1 cellular context compared by ENCODE assay signal in the genomic region with DNA sequence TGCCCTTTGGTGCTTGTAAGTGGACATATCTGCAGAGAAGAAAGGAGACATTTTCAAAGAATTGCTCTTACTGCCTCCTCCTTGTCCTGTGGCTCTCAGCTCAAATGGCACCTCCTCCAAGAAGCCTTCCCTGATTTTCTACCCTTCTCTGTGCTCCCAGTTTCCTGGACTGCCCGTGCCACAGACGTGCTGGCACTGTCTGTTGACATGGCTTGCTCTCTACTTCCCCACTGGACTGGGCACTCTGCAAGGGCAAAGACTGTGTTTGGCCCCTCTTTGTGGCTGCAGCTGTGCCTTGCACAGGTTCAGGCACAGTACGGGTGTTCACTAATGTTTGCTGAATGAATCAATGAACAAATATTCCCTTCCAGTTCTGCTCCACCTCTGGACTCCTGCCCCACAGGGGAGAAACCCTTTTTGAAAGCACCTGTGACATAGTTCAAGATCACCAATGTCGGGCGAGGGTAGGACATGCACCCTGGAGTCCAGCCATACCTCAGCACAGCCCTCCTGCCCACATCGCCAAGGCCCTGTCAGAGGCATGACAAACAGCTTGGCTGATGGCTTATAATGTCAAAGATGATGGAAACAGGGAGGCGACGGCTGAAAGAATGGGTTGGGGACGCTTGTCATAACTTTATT.
TF ChIP-seq lines count a peak whose summit lies in the region.

No MANE protein-coding gene starts in this region.

TF ChIP-seq in HepG2, 621 proteins besides CTCF, POLR2A, EP300 and RAD21 (continued from another document and continues in another):
- TF ChIP-seq, protein P1, sequence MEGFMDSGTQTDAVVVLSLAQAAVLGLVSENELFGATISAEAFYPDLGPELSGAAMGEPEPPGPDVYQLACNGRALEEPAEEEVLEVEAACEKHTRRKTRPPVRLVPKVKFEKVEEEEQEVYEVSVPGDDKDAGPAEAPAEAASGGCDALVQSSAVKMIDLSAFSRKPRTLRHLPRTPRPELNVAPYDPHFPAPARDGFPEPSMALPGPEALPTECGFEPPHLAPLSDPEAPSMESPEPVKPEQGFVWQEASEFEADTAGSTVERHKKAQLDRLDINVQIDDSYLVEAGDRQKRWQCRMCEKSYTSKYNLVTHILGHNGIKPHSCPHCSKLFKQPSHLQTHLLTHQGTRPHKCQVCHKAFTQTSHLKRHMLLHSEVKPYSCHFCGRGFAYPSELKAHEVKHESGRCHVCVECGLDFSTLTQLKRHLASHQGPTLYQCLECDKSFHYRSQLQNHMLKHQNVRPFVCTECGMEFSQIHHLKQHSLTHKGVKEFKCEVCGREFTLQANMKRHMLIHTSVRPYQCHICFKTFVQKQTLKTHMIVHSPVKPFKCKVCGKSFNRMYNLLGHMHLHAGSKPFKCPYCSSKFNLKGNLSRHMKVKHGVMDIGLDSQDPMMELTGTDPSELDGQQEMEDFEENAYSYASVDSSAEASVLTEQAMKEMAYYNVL (CRISPR knock-in tag; IDR thresholded peaks at IDR 0.05; ENCODE audit: borderline replicate concordance), result peak; percentile 62; the same call in 1 of the 2 replicates
- TF ChIP-seq, protein P2, sequence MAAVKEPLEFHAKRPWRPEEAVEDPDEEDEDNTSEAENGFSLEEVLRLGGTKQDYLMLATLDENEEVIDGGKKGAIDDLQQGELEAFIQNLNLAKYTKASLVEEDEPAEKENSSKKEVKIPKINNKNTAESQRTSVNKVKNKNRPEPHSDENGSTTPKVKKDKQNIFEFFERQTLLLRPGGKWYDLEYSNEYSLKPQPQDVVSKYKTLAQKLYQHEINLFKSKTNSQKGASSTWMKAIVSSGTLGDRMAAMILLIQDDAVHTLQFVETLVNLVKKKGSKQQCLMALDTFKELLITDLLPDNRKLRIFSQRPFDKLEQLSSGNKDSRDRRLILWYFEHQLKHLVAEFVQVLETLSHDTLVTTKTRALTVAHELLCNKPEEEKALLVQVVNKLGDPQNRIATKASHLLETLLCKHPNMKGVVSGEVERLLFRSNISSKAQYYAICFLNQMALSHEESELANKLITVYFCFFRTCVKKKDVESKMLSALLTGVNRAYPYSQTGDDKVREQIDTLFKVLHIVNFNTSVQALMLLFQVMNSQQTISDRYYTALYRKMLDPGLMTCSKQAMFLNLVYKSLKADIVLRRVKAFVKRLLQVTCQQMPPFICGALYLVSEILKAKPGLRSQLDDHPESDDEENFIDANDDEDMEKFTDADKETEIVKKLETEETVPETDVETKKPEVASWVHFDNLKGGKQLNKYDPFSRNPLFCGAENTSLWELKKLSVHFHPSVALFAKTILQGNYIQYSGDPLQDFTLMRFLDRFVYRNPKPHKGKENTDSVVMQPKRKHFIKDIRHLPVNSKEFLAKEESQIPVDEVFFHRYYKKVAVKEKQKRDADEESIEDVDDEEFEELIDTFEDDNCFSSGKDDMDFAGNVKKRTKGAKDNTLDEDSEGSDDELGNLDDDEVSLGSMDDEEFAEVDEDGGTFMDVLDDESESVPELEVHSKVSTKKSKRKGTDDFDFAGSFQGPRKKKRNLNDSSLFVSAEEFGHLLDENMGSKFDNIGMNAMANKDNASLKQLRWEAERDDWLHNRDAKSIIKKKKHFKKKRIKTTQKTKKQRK (IDR thresholded peaks at IDR 0.05; ENCODE audit: low read length), result no peak
- TF ChIP-seq ZNF383 (CRISPR knock-in tag; IDR thresholded peaks at IDR 0.05; ENCODE audit: borderline replicate concordance) (no peak), WIZ (CRISPR knock-in tag; IDR thresholded peaks at IDR 0.05) (no peak), SMYD3 (CRISPR knock-in tag; IDR thresholded peaks at IDR 0.05) (no peak), ZKSCAN5 (CRISPR knock-in tag; IDR thresholded peaks at IDR 0.05) (no peak), NCOA5 (CRISPR knock-in tag; IDR thresholded peaks at IDR 0.05) (no peak), TMF1 (CRISPR knock-in tag; IDR thresholded peaks at IDR 0.05; ENCODE audit: low read depth) (no peak), XRCC5 (optimal IDR thresholded peaks at IDR 0.05; ENCODE audit: low read length) (peak; percentile 34), ZC3H13 (CRISPR knock-in tag; IDR thresholded peaks at IDR 0.05) (no peak), FOSL2 (CRISPR knock-in tag; IDR thresholded peaks at IDR 0.05) (peak; percentile 95), DR1 (CRISPR knock-in tag; IDR thresholded peaks at IDR 0.05) (no peak), MBNL3 (CRISPR knock-in tag; conservative IDR thresholded peaks at IDR 0.05) (no peak), ZIK1 (CRISPR knock-in tag; IDR thresholded peaks at IDR 0.05; ENCODE audit: borderline replicate concordance, low read depth) (no peak), ZNF329 (CRISPR knock-in tag; IDR thresholded peaks at IDR 0.05; ENCODE audit: low read depth) (peak; percentile 61; the same call in 1 of the 2 replicates), JDP2 (CRISPR knock-in tag; IDR thresholded peaks at IDR 0.05; ENCODE audit: borderline replicate concordance) (no peak), IRF2 (CRISPR knock-in tag; IDR thresholded peaks at IDR 0.05) (peak; percentile 43; the same call in 1 of the 2 replicates), ISX (CRISPR knock-in tag; conservative IDR thresholded peaks at IDR 0.05) (no peak), ZNF614 (CRISPR knock-in tag; IDR thresholded peaks at IDR 0.05; ENCODE audit: borderline replicate concordance) (no peak), FOXA1 (IDR thresholded peaks at IDR 0.05) (no peak), FOXA1 (CRISPR knock-in tag; IDR thresholded peaks at IDR 0.05) (peak; percentile 44; the same call in 1 of the 2 replicates), SRSF1 (optimal IDR thresholded peaks at IDR 0.05; ENCODE audit: low read depth, low read length) (no peak), JARID2 (CRISPR knock-in tag; IDR thresholded peaks at IDR 0.05; ENCODE audit: insufficient replicate concordance) (no peak), CREB1 (IDR thresholded peaks at IDR 0.05) (no peak), CREB1 (CRISPR knock-in tag; IDR thresholded peaks at IDR 0.05) (no peak), ZFY (CRISPR knock-in tag; IDR thresholded peaks at IDR 0.05) (no peak), FOXC1 (CRISPR knock-in tag; IDR thresholded peaks at IDR 0.05; ENCODE audit: borderline replicate concordance) (no peak), ERF (CRISPR knock-in tag; IDR thresholded peaks at IDR 0.05) (no peak), ZNF101 (CRISPR knock-in tag; IDR thresholded peaks at IDR 0.05; ENCODE audit: borderline replicate concordance, low read depth) (no peak), KDM5B (CRISPR knock-in tag; IDR thresholded peaks at IDR 0.05; ENCODE audit: borderline replicate concordance) (peak; percentile 60; the same call in 1 of the 2 replicates), JUND (CRISPR knock-in tag; IDR thresholded peaks at IDR 0.05) (0 out of 2 replicates have a peak, but pooled peaks have one; percentile 14), NPAS2 (CRISPR knock-in tag; IDR thresholded peaks at IDR 0.05; ENCODE audit: borderline replicate concordance) (no peak)
- TF ChIP-seq, protein P3, sequence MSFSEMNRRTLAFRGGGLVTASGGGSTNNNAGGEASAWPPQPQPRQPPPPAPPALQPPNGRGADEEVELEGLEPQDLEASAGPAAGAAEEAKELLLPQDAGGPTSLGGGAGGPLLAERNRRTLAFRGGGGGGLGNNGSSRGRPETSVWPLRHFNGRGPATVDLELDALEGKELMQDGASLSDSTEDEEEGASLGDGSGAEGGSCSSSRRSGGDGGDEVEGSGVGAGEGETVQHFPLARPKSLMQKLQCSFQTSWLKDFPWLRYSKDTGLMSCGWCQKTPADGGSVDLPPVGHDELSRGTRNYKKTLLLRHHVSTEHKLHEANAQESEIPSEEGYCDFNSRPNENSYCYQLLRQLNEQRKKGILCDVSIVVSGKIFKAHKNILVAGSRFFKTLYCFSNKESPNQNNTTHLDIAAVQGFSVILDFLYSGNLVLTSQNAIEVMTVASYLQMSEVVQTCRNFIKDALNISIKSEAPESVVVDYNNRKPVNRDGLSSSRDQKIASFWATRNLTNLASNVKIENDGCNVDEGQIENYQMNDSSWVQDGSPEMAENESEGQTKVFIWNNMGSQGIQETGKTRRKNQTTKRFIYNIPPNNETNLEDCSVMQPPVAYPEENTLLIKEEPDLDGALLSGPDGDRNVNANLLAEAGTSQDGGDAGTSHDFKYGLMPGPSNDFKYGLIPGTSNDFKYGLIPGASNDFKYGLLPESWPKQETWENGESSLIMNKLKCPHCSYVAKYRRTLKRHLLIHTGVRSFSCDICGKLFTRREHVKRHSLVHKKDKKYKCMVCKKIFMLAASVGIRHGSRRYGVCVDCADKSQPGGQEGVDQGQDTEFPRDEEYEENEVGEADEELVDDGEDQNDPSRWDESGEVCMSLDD (CRISPR knock-in tag; IDR thresholded peaks at IDR 0.05; ENCODE audit: borderline replicate concordance), result no peak
- TF ChIP-seq, protein P4, sequence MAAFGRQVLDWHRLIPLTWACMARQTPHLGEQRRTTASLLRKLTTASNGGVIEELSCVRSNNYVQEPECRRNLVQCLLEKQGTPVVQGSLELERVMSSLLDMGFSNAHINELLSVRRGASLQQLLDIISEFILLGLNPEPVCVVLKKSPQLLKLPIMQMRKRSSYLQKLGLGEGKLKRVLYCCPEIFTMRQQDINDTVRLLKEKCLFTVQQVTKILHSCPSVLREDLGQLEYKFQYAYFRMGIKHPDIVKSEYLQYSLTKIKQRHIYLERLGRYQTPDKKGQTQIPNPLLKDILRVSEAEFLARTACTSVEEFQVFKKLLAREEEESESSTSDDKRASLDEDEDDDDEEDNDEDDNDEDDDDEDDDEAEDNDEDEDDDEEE (CRISPR knock-in tag; IDR thresholded peaks at IDR 0.05), result no peak
- TF ChIP-seq, protein P5, sequence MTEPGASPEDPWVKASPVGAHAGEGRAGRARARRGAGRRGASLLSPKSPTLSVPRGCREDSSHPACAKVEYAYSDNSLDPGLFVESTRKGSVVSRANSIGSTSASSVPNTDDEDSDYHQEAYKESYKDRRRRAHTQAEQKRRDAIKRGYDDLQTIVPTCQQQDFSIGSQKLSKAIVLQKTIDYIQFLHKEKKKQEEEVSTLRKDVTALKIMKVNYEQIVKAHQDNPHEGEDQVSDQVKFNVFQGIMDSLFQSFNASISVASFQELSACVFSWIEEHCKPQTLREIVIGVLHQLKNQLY (CRISPR knock-in tag; IDR thresholded peaks at IDR 0.05), result no peak
- TF ChIP-seq, protein P6, sequence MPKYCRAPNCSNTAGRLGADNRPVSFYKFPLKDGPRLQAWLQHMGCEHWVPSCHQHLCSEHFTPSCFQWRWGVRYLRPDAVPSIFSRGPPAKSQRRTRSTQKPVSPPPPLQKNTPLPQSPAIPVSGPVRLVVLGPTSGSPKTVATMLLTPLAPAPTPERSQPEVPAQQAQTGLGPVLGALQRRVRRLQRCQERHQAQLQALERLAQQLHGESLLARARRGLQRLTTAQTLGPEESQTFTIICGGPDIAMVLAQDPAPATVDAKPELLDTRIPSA (CRISPR knock-in tag; IDR thresholded peaks at IDR 0.05; ENCODE audit: borderline replicate concordance), result no peak
- TF ChIP-seq, protein P7, sequence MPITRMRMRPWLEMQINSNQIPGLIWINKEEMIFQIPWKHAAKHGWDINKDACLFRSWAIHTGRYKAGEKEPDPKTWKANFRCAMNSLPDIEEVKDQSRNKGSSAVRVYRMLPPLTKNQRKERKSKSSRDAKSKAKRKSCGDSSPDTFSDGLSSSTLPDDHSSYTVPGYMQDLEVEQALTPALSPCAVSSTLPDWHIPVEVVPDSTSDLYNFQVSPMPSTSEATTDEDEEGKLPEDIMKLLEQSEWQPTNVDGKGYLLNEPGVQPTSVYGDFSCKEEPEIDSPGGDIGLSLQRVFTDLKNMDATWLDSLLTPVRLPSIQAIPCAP (CRISPR knock-in tag; IDR thresholded peaks at IDR 0.05; ENCODE audit: low read depth), result no peak
- TF ChIP-seq, protein P8, sequence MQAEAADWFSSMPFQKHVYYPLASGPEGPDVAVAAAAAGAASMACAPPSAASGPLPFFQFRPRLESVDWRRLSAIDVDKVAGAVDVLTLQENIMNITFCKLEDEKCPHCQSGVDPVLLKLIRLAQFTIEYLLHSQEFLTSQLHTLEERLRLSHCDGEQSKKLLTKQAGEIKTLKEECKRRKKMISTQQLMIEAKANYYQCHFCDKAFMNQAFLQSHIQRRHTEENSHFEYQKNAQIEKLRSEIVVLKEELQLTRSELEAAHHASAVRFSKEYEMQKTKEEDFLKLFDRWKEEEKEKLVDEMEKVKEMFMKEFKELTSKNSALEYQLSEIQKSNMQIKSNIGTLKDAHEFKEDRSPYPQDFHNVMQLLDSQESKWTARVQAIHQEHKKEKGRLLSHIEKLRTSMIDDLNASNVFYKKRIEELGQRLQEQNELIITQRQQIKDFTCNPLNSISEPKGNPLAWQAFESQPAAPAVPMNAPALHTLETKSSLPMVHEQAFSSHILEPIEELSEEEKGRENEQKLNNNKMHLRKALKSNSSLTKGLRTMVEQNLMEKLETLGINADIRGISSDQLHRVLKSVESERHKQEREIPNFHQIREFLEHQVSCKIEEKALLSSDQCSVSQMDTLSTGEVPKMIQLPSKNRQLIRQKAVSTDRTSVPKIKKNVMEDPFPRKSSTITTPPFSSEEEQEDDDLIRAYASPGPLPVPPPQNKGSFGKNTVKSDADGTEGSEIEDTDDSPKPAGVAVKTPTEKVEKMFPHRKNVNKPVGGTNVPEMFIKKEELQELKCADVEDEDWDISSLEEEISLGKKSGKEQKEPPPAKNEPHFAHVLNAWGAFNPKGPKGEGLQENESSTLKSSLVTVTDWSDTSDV (CRISPR knock-in tag; IDR thresholded peaks at IDR 0.05), result 0 out of 2 replicates have a peak, but pooled peaks have one; percentile 52
- TF ChIP-seq, protein P9, sequence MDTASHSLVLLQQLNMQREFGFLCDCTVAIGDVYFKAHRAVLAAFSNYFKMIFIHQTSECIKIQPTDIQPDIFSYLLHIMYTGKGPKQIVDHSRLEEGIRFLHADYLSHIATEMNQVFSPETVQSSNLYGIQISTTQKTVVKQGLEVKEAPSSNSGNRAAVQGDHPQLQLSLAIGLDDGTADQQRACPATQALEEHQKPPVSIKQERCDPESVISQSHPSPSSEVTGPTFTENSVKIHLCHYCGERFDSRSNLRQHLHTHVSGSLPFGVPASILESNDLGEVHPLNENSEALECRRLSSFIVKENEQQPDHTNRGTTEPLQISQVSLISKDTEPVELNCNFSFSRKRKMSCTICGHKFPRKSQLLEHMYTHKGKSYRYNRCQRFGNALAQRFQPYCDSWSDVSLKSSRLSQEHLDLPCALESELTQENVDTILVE (CRISPR knock-in tag; IDR thresholded peaks at IDR 0.05), result no peak
- TF ChIP-seq, protein P10, sequence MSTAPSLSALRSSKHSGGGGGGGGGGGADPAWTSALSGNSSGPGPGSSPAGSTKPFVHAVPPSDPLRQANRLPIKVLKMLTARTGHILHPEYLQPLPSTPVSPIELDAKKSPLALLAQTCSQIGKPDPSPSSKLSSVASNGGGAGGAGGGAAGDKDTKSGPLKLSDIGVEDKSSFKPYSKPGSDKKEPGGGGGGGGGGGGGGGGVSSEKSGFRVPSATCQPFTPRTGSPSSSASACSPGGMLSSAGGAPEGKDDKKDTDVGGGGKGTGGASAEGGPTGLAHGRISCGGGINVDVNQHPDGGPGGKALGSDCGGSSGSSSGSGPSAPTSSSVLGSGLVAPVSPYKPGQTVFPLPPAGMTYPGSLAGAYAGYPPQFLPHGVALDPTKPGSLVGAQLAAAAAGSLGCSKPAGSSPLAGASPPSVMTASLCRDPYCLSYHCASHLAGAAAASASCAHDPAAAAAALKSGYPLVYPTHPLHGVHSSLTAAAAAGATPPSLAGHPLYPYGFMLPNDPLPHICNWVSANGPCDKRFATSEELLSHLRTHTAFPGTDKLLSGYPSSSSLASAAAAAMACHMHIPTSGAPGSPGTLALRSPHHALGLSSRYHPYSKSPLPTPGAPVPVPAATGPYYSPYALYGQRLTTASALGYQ (CRISPR knock-in tag; IDR thresholded peaks at IDR 0.05), result no peak
